ENCODE assay signal across 8 cellular contexts in the genomic region with DNA sequence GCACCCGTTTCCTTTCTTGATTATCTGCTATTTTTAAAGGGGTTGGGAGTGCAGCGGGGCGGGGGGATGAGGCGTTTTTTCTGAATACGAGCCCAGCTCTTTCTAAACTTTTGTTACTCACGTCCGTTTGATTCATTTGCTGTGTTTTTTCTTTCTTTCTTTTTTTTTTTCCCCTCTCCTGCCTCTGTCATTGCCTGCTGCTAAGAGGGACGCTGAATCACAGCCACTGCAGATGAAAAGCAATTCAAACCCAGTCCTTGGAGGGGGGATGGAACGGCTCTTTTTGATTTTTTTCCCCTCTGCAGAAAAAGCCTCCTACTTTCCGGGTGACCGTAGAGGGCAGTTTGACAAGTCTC. TPM values are rescaled to one million over a fixed set of nuclear protein-coding genes. Genes with fewer than 3 reads are reported as not detected.
DNase-seq lines count a peak whose midpoint lies in the region; ATAC-seq, FAIRE-seq and TF ChIP-seq lines count a peak whose summit lies in the region.

No MANE protein-coding gene starts in this region.

- DNase-seq in AG10803 (ENCODE audit: low read depth) (peak; percentile 78), H54 (ENCODE audit: insufficient read length, low spot score) (peak; percentile 33), fibroblast of pulmonary artery (ENCODE audit: low read depth) (peak; percentile 89), omental fat pad (ENCODE audit: low spot score) (no peak), NCI-H128 (lab: John Stamatoyannopoulos, UW; ENCODE audit: unreplicated experiment) (no peak), DMS153 treated with DMSO at 0.1 percent for 48 hours (lab: John Stamatoyannopoulos, UW; ENCODE audit: unreplicated experiment) (no peak)

- peak; percentile 24 for ATAC-seq in omental fat pad (ENCODE audit: low FRiP score)
- ATAC-seq in HG02973 (IDR thresholded peaks at IDR 0.05; ENCODE audit: unreplicated experiment): no peak

- FAIRE-seq in H54 (lab: Jason Lieb, UNC): peak; percentile 57

- no peak for TF ChIP-seq POLR2A in H54 (IDR thresholded peaks at IDR 0.05; ENCODE audit: low read depth, low read length)

- H3K27ac ChIP-seq in VCaP: peak overlapping the region; percentile 93

- TF ChIP-seq CTCF in AG10803 (conservative IDR thresholded peaks at IDR 0.05; ENCODE audit: low read length): no peak
- no peak for TF ChIP-seq CTCF in VCaP (conservative IDR thresholded peaks at IDR 0.05)
- TF ChIP-seq CTCF in fibroblast of pulmonary artery (IDR thresholded peaks at IDR 0.05; ENCODE audit: low read length, missing control alignments): no peak
- TF ChIP-seq CTCF in omental fat pad (IDR thresholded peaks at IDR 0.05): no peak

- peak overlapping the region; percentile 74 for H3K4me3 ChIP-seq in AG10803 (ENCODE audit: low read length)
- H3K4me3 ChIP-seq in fibroblast of pulmonary artery (replicated peaks; ENCODE audit: low read depth, low read length): peak overlapping the region; percentile 69

RNA-seq across cellular contexts. Expression of a gene that starts 0.6 kb away (rescaled TPM):
- total RNA-seq in omental fat pad: 10 to 100 TPM; 32.0 to 79.5 (median 50.8) TPM

Comparison
In these comparisons a context has a peak if more than half of its experiments do, and no peak if none do; other contexts are left out.
1. DNase-seq: peak in AG10803 (single experiment), H54 (single experiment) and fibroblast of pulmonary artery (single experiment); none in omental fat pad (single experiment), NCI-H128 (single experiment) and DMS153 treated with DMSO at 0.1 percent for 48 hours (single experiment).